ENCODE assay signal across 16 cellular contexts in the genomic region with DNA sequence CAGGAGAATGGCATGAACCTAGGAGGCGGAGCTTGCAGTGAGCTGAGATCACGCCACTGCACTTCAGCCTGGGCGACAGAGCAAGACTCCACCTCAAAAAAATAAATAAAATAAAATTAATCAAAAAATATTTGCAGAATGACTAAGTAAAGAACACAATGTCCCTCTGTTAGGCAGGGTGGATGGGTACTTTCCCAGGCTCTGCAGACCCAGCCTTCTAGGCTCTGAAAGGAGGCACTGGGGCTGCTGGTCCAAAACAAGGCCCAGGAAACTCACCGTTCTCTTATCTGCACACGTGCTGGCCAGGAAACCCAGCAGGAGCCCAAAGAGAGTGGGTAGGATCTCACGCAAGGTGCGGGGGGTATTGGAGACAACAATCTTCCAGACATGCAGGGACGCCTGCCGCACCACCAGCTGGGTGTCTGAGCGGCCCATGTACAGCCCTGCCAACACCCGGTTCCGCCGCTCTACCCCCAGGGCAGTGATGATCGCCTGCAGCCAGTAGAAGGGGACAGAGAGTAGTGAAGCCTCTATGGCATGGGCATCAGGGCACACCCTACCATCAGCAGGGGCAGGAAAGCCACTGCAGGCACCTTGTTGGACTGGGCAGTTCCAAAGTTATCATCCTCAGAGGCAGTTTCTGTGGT.
"Had no signal": no experiment of that assay in that cellular context is flagged by ENCODE, and none has a peak within 500 bp of the region (broad histone marks: within the 10 kb centered on the region; RNA-seq: fewer than 3 reads in every experiment).

No MANE protein-coding gene starts in this region.

- H3K4me2 ChIP-seq: smooth muscle cell had no signal

- H3K4me3 ChIP-seq: mucosa of descending colon, smooth muscle cell had no signal

- DNase-seq: activated CD4-positive, alpha-beta memory T cell treated with anti-CD3 and anti-CD28 coated beads for 36 hours; activated CD4-positive, alpha-beta T cell treated with anti-CD3 and anti-CD28 coated beads for 1 hour; activated naive CD4-positive, alpha-beta T cell; activated T-cell treated with anti-CD3 and anti-CD28 coated beads, Interleukin-2, amount 50 U/mL, for 72 hours; caudate nucleus; cortex of kidney; effector memory CD8-positive, alpha-beta T cell; hypothalamus; mucosa of descending colon; naive thymus-derived CD8-positive, alpha-beta T cell; nucleus accumbens; right cardiac atrium; T-helper 9 cell; trophoblast cell had no signal

- H3K27ac ChIP-seq: epithelial cell of prostate had no signal

- H3K9me3 ChIP-seq: mucosa of descending colon had no signal
